Comparison of ENCODE assay signal across 8 cellular contexts in genomic region chr4:112517067-112517588, GRCh38. TPM values are rescaled to one million over a fixed set of nuclear protein-coding genes. Genes with fewer than 3 reads are reported as not detected.
DNase-seq lines count a peak whose midpoint lies in the region; ATAC-seq and TF ChIP-seq lines count a peak whose summit lies in the region.

No MANE protein-coding gene starts in this region.

- peak; percentile 47 for TF ChIP-seq CTCF in GM06990 (IDR thresholded peaks at IDR 0.05; ENCODE audit: insufficient read depth, low read length, poor library complexity, severe bottlenecking)
- TF ChIP-seq CTCF in dorsolateral prefrontal cortex (IDR thresholded peaks at IDR 0.05 in 54 of 56, conservative IDR thresholded peaks at IDR 0.05 in 2 of 56; ENCODE audit: low read depth in 1 of 56, partially characterized antibody in 56 of 56), result no peak
- no peak for TF ChIP-seq CTCF in vagina (IDR thresholded peaks at IDR 0.05)
- TF ChIP-seq CTCF in progenitor cell of endocrine pancreas (IDR thresholded peaks at IDR 0.05; ENCODE audit: unreplicated experiment), result no peak
- TF ChIP-seq CTCF in right atrium auricular region (IDR thresholded peaks at IDR 0.05), result no peak

- H3K4me1 ChIP-seq in HUES48 (ENCODE audit: control insufficient read depth, insufficient read depth, low read length), result peaks cover 35% of the 10 kb centered on the region
- H3K4me1 ChIP-seq in vagina, result peaks cover 30% of the 10 kb centered on the region
- peaks cover 0 to 48% of the 10 kb centered on the region in 2 donors for H3K4me1 ChIP-seq in right atrium auricular region

- H3K4me1 Mint-ChIP-seq in progenitor cell of endocrine pancreas (ENCODE audit: low read depth), result peaks cover 15% of the 10 kb centered on the region

- DNase-seq in GM06990 (ENCODE audit: extremely low read depth, insufficient read length) (peak; percentile 73), dorsolateral prefrontal cortex (no peak), vagina (ENCODE audit: extremely low spot score in 2 of 2) (no peak), DMS79 (lab: John Stamatoyannopoulos, UW) (no peak), progenitor cell of endocrine pancreas (ENCODE audit: low spot score, unreplicated experiment) (no peak), right atrium auricular region (ENCODE audit: low spot score) (no peak)

- H3K27ac ChIP-seq in HUES48 (ENCODE audit: low read depth, low read length) (no peak overlapping the region), dorsolateral prefrontal cortex (no peak overlapping the region), vagina (no peak overlapping the region), right atrium auricular region (no peak overlapping the region)

- H3K36me3 Mint-ChIP-seq in progenitor cell of endocrine pancreas (ENCODE audit: insufficient read depth), result no peaks in the 10 kb centered on the region

- no peak for TF ChIP-seq POLR2A in vagina (IDR thresholded peaks at IDR 0.05)

- no peak overlapping the region for H3K9ac ChIP-seq in HUES48 (ENCODE audit: low read depth, low read length)

- H3K9me3 ChIP-seq in HUES48 (ENCODE audit: control insufficient read depth, insufficient read depth, low read length) (no peaks in the 10 kb centered on the region; the same call in 1 of the 2 replicates), vagina (no peaks in the 10 kb centered on the region), right atrium auricular region (peaks cover 0 to 8% of the 10 kb centered on the region in 2 donors)

- no peaks in the 10 kb centered on the region for H3K9me3 Mint-ChIP-seq in progenitor cell of endocrine pancreas (ENCODE audit: low read depth)

- no peak overlapping the region for H3K4me3 Mint-ChIP-seq in progenitor cell of endocrine pancreas (ENCODE audit: low read depth)

- H3K4me3 ChIP-seq in GM06990 (replicated peaks; ENCODE audit: low read depth, low read length) (peak overlapping the region; percentile 79), HUES48 (ENCODE audit: low read depth, low read length) (peak overlapping the region; percentile 37), dorsolateral prefrontal cortex (peak overlapping the region in 50 of 59 donors; percentile 4 to 77 (median 62)), vagina (peak overlapping the region; percentile 47 to 56), right atrium auricular region (no peak overlapping the region)

- no peak overlapping the region for H3K27ac Mint-ChIP-seq in progenitor cell of endocrine pancreas

- intact Hi-C loops in dorsolateral prefrontal cortex (cut with DNase I), result loop anchor here in 1 of 2 donors (10.0 kb wide), 1 partner anchor 1892 kb away; the partner anchor contains the start of gene PITX2
- intact Hi-C loops in vagina (cut with DNase I), result no loop called here

- peaks cover 98% of the 10 kb centered on the region for H3K27me3 Mint-ChIP-seq in progenitor cell of endocrine pancreas

- ATAC-seq in GM19395 (IDR thresholded peaks at IDR 0.05; ENCODE audit: unreplicated experiment), result peak; percentile 13

- H3K27me3 ChIP-seq in GM06990 (replicated peaks; ENCODE audit: control insufficient read depth, insufficient read depth, low read length) (no peaks in the 10 kb centered on the region), HUES48 (ENCODE audit: control insufficient read depth, insufficient read depth, low read length) (peaks cover 100% of the 10 kb centered on the region), dorsolateral prefrontal cortex (peaks cover 19 to 100% (median 97%) of the 10 kb centered on the region in 45 donors), vagina (peaks cover 23% of the 10 kb centered on the region), right atrium auricular region (peaks cover 71 to 84% of the 10 kb centered on the region in 2 donors)

- H3K36me3 ChIP-seq in GM06990 (ENCODE audit: control insufficient read depth, insufficient read depth, low read length), result no peaks in the 10 kb centered on the region
- no peaks in the 10 kb centered on the region for H3K36me3 ChIP-seq in HUES48 (ENCODE audit: control insufficient read depth, insufficient read depth, low read length)
- H3K36me3 ChIP-seq in vagina, result no peaks in the 10 kb centered on the region
- no peaks in the 10 kb centered on the region for H3K36me3 ChIP-seq in right atrium auricular region

RNA-seq across cellular contexts. Expression of gene NEUROG2, which starts 1.1 kb away (rescaled TPM):
- total RNA-seq in dorsolateral prefrontal cortex (1 to 10 TPM in 1 of 120 experiments, under 1 TPM in 72, not detected in 47; 0.19 to 1.2 (median 0.41) TPM), vagina (not detected), progenitor cell of endocrine pancreas (not detected in 2 replicates), right atrium auricular region (not detected)

Comparison
In these comparisons a context has a peak if more than half of its experiments do, and no peak if none do; other contexts are left out.
1. H3K4me3 ChIP-seq: peak in GM06990 (single experiment), HUES48 (single experiment), dorsolateral prefrontal cortex (50 of 59) and vagina (2 of 2); none in right atrium auricular region (0 of 2).